In the genomic region with DNA sequence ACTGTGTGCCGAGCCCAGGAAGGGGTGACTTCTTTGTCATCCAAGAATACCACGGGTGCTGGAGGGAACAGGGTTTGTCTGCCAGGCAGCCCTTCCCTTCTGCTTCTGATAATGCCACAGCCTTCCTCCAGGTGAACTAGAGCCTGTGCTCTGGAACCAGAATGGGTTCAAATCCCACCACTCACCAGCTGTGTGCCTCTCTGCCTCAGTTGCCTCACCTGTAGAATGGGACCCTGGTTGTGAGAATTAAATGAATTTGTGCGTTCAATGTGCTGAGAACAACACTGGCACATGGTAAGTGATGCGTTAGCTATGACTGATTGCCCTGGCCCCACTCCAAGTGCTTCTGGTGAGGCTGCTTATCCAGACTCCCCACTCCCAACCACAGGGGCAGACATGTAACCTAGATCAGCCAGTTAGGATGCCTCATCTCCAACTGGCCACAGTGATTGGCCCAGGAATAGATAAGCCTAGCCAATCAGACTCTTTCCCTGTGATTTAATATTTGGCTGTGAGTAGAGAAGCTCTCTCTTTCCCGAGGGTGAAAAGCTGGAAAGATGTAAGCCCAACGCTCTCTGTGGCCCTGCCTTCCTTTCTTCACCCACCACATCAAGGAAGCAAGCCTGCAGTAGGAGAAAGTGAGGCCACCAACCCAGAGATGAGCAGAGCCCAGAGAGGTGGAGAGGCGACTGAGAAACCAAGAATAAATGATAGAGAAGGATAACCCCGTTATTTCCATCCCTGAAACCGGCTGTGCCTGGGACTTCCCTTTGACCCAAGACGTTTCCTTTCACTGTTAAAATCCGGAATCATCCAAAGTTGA, we compare ENCODE assay signal across 9 cellular contexts. TPM values are rescaled to one million over a fixed set of nuclear protein-coding genes. Genes with fewer than 3 reads are reported as not detected.
A peak's percentile ranks its signal among the peaks of the same experiment; 100 is the strongest.
DNase-seq lines count a peak whose midpoint lies in the region; ATAC-seq and TF ChIP-seq lines count a peak whose summit lies in the region.
"Had no signal": no experiment of that assay in that cellular context is flagged by ENCODE, and none has a peak within 500 bp of the region (broad histone marks: within the 10 kb centered on the region; RNA-seq: fewer than 3 reads in every experiment).

No MANE protein-coding gene starts in this region.

- no peak overlapping the region for H3K27ac ChIP-seq in CD8-positive, alpha-beta T cell (ENCODE audit: low read depth, low read length)
- H3K27ac ChIP-seq: HL-60 had no signal

- H3K4me3 Mint-ChIP-seq in CD8-positive, alpha-beta T cell = no peak overlapping the region

- no peak for DNase-seq in CD8-positive, alpha-beta T cell
- DNase-seq in HK-2 (ENCODE audit: unreplicated experiment) = peak; percentile 64
- DNase-seq in SHP77 (lab: John Stamatoyannopoulos, UW) = peak; percentile 75 to 96
- DNase-seq in globus pallidus (ENCODE audit: low spot score) = peak; percentile 70
- no peak for DNase-seq in COLO668 (lab: John Stamatoyannopoulos, UW; ENCODE audit: unreplicated experiment)

- no peak overlapping the region for H3K4me3 ChIP-seq in CD8-positive, alpha-beta T cell (ENCODE audit: low read depth, low read length)

- H3K4me1 ChIP-seq in CD8-positive, alpha-beta T cell (ENCODE audit: insufficient read depth, low read length) = peaks cover 16% of the 10 kb centered on the region

- no peaks in the 10 kb centered on the region for H3K36me3 Mint-ChIP-seq in CD8-positive, alpha-beta T cell

- intact Hi-C loops in CD8-positive, alpha-beta T cell (cut with DNase I, micrococcal nuclease) = loop anchor here in 1 of 2 experiments (2.0 kb wide), 1 partner anchor 18 kb away; no protein-coding TSS in a partner anchor

- no peak for TF ChIP-seq CTCF in CD8-positive, alpha-beta T cell (IDR thresholded peaks at IDR 0.05)

- ATAC-seq in CD8-positive, alpha-beta T cell = no peak
- no peak for ATAC-seq in GM21825 (IDR thresholded peaks at IDR 0.05; ENCODE audit: unreplicated experiment)
- no peak for ATAC-seq in HG03159 (IDR thresholded peaks at IDR 0.05; ENCODE audit: unreplicated experiment)
- ATAC-seq in HG03520 (IDR thresholded peaks at IDR 0.05; ENCODE audit: unreplicated experiment) = no peak

- peak overlapping the region; percentile 41 for H3K27ac Mint-ChIP-seq in CD8-positive, alpha-beta T cell

- no peaks in the 10 kb centered on the region for H3K27me3 ChIP-seq in CD8-positive, alpha-beta T cell (ENCODE audit: insufficient read depth, low read length)

- peaks cover 17% of the 10 kb centered on the region for H3K4me1 Mint-ChIP-seq in CD8-positive, alpha-beta T cell (ENCODE audit: low read depth)

- POLR2A ChIA-PET in CD8-positive, alpha-beta T cell (lab: Charles Lee) = interaction anchor here (1.6 to 3.5 kb wide), 3 partner anchors 20 to 58 kb away, joined by 8 to 50 read pairs (median 10); partner anchors contain the start of gene LAPTM5

- no peaks in the 10 kb centered on the region for H3K9me3 Mint-ChIP-seq in CD8-positive, alpha-beta T cell

- H3K27me3 Mint-ChIP-seq in CD8-positive, alpha-beta T cell (ENCODE audit: low read depth) = no peaks in the 10 kb centered on the region

- no peaks in the 10 kb centered on the region for H3K9me3 ChIP-seq in CD8-positive, alpha-beta T cell (ENCODE audit: low read length)

- H3K36me3 ChIP-seq in CD8-positive, alpha-beta T cell (ENCODE audit: insufficient read depth, low read length) = no peaks in the 10 kb centered on the region

- CTCF ChIA-PET in CD8-positive, alpha-beta T cell (lab: Charles Lee) = interaction anchor here (0.8 to 15.7 kb wide), 7 partner anchors 9 to 151 kb away, joined by 3 to 485 read pairs (median 12); partner anchors contain the start of genes LAPTM5 and MATN1

RNA-seq across cellular contexts. Expression of gene LAPTM5, which starts 20.8 kb away (rescaled TPM):
- 100 to 1,000 TPM; 629 to 653 TPM for total RNA-seq in CD8-positive, alpha-beta T cell

RNA-seq across cellular contexts. Expression of gene MATN1, which starts 55.0 kb away (rescaled TPM):
- total RNA-seq in CD8-positive, alpha-beta T cell = 1 to 10 TPM; 6.6 to 7.4 TPM

Comparison
In these comparisons a context has a peak if more than half of its experiments do, and no peak if none do; other contexts are left out.
1. DNase-seq: peak in HK-2 (single experiment), SHP77 (2 of 2) and globus pallidus (single experiment); none in CD8-positive, alpha-beta T cell (0 of 7) and COLO668 (single experiment).